Comparison of ENCODE assay signal across 8 cellular contexts in genomic region chr14:68978550-68978911, GRCh38. TPM values are rescaled to one million over a fixed set of nuclear protein-coding genes. Genes with fewer than 3 reads are reported as not detected.
DNase-seq lines count a peak whose midpoint lies in the region; ATAC-seq and TF ChIP-seq lines count a peak whose summit lies in the region.

No MANE protein-coding gene starts in this region.

- H4K8ac ChIP-seq in IMR-90 (ENCODE audit: low read depth in 2 of 2, low read length in 2 of 2) (peak overlapping the region; percentile 93 to 98; a peak in 3 of 4 replicates), mesendoderm (ENCODE audit: low read depth, low read length) (no peak overlapping the region)

- intact Hi-C loops in IMR-90 (cut with micrococcal nuclease): loop anchor here (2.0 to 5.0 kb wide), 2 partner anchors 68 to 116 kb away; no protein-coding TSS in a partner anchor
- intact Hi-C loops in activated B cell treated with CpG ODN at 0.5 μM for 24 hours (cut with micrococcal nuclease): no loop called here

- H3K4me1 Mint-ChIP-seq in activated B cell treated with CpG ODN at 0.5 μM for 24 hours: peaks cover 16% of the 10 kb centered on the region

- H3K9ac ChIP-seq in DND-41 (ENCODE audit: low read depth, low read length) (peak overlapping the region; percentile 90), IMR-90 (ENCODE audit: low read depth, low read length) (peak overlapping the region; percentile 100), duodenal mucosa (ENCODE audit: low read depth in 1 of 2, low read length in 2 of 2) (peak overlapping the region; percentile 76 to 85), mesendoderm (ENCODE audit: low read length) (peak overlapping the region; percentile 95)

- no peak overlapping the region for H2BK20ac ChIP-seq in IMR-90 (ENCODE audit: low read depth, low read length)

- H3K18ac ChIP-seq in IMR-90 (ENCODE audit: low read depth, low read length): peak overlapping the region; percentile 82; the same call in 1 of the 2 replicates
- peak overlapping the region; percentile 97 for H3K18ac ChIP-seq in mesendoderm (ENCODE audit: low read length)

- no peak overlapping the region for H3K27ac Mint-ChIP-seq in activated B cell treated with CpG ODN at 0.5 μM for 24 hours

- H3K4me3 ChIP-seq in DND-41 (ENCODE audit: low read depth in 1 of 2, low read length in 2 of 2) (peak overlapping the region; percentile 70 to 80; a peak in 3 of 4 replicates), IMR-90 (ENCODE audit: insufficient read depth, low read depth, low read length) (peak overlapping the region; percentile 71), duodenal mucosa (ENCODE audit: low read depth in 1 of 2, low read length in 2 of 2) (peak overlapping the region; percentile 77 to 83), mesendoderm (ENCODE audit: low read length) (peak overlapping the region; percentile 88), thymus (ENCODE audit: low read length) (peak overlapping the region; percentile 80)

- TF ChIP-seq RAD21 in IMR-90 (IDR thresholded peaks at IDR 0.05; ENCODE audit: low read length): no peak

- H2BK15ac ChIP-seq in IMR-90 (ENCODE audit: low read depth, low read length) (no peak overlapping the region; the same call in 2 of the 3 replicates), mesendoderm (replicated peaks; ENCODE audit: low read depth) (no peak overlapping the region)

- no TSS peak for BruUV-seq in IMR-90 (replicated peaks; lab: Mats Ljungman, UMichigan)

- H3K23ac ChIP-seq in IMR-90 (ENCODE audit: low read depth, low read length) (peak overlapping the region; percentile 96), mesendoderm (ENCODE audit: low read length) (peak overlapping the region; percentile 68)

- H3K9me1 ChIP-seq in IMR-90 (ENCODE audit: insufficient read depth, low read length): peaks cover 36% of the 10 kb centered on the region

- peak overlapping the region; percentile 100 for H2AK9ac ChIP-seq in IMR-90 (replicated peaks; ENCODE audit: low read depth, low read length, poor library complexity)

- H3K27me3 ChIP-seq in DND-41 (ENCODE audit: insufficient read depth, low read length, poor library complexity) (peaks cover 13% of the 10 kb centered on the region), IMR-90 (ENCODE audit: control insufficient read depth, insufficient read depth, low read length) (no peaks in the 10 kb centered on the region), duodenal mucosa (ENCODE audit: control insufficient read depth in 1 of 2, insufficient read depth in 2 of 2, low read length in 2 of 2) (no peaks in the 10 kb centered on the region), mesendoderm (ENCODE audit: insufficient read depth, low read length, poor library complexity) (no peaks in the 10 kb centered on the region), thymus (ENCODE audit: control insufficient read depth, insufficient read depth) (peaks cover 14% of the 10 kb centered on the region)

- H3K4ac ChIP-seq in IMR-90 (ENCODE audit: low read depth, low read length) (peak overlapping the region; percentile 100), mesendoderm (ENCODE audit: low read depth, low read length) (peak overlapping the region; percentile 98)

- ATAC-seq in DND-41 (ENCODE audit: insufficient read depth, low read depth) (peak; percentile 53), IMR-90 (ENCODE audit: low read depth) (peak; percentile 2), activated B cell treated with CpG ODN at 0.5 μM for 24 hours (ENCODE audit: low read depth) (no peak), HG02884 (IDR thresholded peaks at IDR 0.05; ENCODE audit: unreplicated experiment) (no peak), GM18498 (IDR thresholded peaks at IDR 0.05; ENCODE audit: unreplicated experiment) (no peak)

- H3K4me1 ChIP-seq in DND-41 (ENCODE audit: insufficient read depth, low read length): peaks cover 30% of the 10 kb centered on the region
- H3K4me1 ChIP-seq in IMR-90 (ENCODE audit: control insufficient read depth, insufficient read depth, low read length): peaks cover 50% of the 10 kb centered on the region
- H3K4me1 ChIP-seq in duodenal mucosa (ENCODE audit: control insufficient read depth in 1 of 2, insufficient read depth in 2 of 2, low read length in 2 of 2): peaks cover 22 to 28% of the 10 kb centered on the region in 2 donors
- peaks cover 9% of the 10 kb centered on the region for H3K4me1 ChIP-seq in mesendoderm (ENCODE audit: control insufficient read depth, low read depth, low read length)
- peaks cover 16% of the 10 kb centered on the region for H3K4me1 ChIP-seq in thymus (ENCODE audit: control insufficient read depth, insufficient read depth, low read length)

- H2AFZ ChIP-seq in DND-41 (ENCODE audit: low read depth, low read length) (peak overlapping the region; percentile 63), IMR-90 (replicated peaks; ENCODE audit: low read length, poor library complexity) (peak overlapping the region; percentile 60)

- no peaks in the 10 kb centered on the region for H3K9me3 ChIP-seq in DND-41 (ENCODE audit: insufficient read depth, low read length, severe bottlenecking)
- H3K9me3 ChIP-seq in IMR-90 (ENCODE audit: control insufficient read depth, insufficient read depth, low read length): no peaks in the 10 kb centered on the region
- H3K9me3 ChIP-seq in duodenal mucosa (ENCODE audit: control insufficient read depth in 1 of 2, low read length in 2 of 2): no peaks in the 10 kb centered on the region
- no peaks in the 10 kb centered on the region for H3K9me3 ChIP-seq in thymus (ENCODE audit: control insufficient read depth)

- peak overlapping the region; percentile 76 for H3K4me2 ChIP-seq in DND-41 (ENCODE audit: insufficient read depth, low read length)
- H3K4me2 ChIP-seq in IMR-90 (ENCODE audit: low read depth, low read length): no peak overlapping the region
- no peak overlapping the region for H3K4me2 ChIP-seq in mesendoderm (ENCODE audit: low read length)

- TF ChIP-seq POLR2A in IMR-90 (IDR thresholded peaks at IDR 0.05; ENCODE audit: low read depth, low read length): peak; percentile 4; the same call in 1 of the 2 replicates

- peak overlapping the region; percentile 65 for H3K4me3 Mint-ChIP-seq in activated B cell treated with CpG ODN at 0.5 μM for 24 hours

- H3K27me3 Mint-ChIP-seq in activated B cell treated with CpG ODN at 0.5 μM for 24 hours: peaks cover 34% of the 10 kb centered on the region

- peak overlapping the region; percentile 98 for H3K56ac ChIP-seq in IMR-90 (ENCODE audit: extremely low read depth, insufficient read depth, low read length)
- peak overlapping the region; percentile 97 for H3K56ac ChIP-seq in mesendoderm (ENCODE audit: low read length)

- H3K27ac ChIP-seq in DND-41 (ENCODE audit: low read length): peak overlapping the region; percentile 82
- peak overlapping the region; percentile 98 for H3K27ac ChIP-seq in IMR-90 (ENCODE audit: insufficient read depth, low read length)
- peak overlapping the region; percentile 92 for H3K27ac ChIP-seq in duodenal mucosa (ENCODE audit: low read depth, low read length)
- peak overlapping the region; percentile 98 for H3K27ac ChIP-seq in mesendoderm (ENCODE audit: low read depth, low read length)
- H3K27ac ChIP-seq in thymus (ENCODE audit: low read depth): peak overlapping the region; percentile 84

- peaks cover 19 to 66% of the 10 kb centered on the region in 2 experiments; a peak in 3 of 4 replicates for H3K79me1 ChIP-seq in IMR-90 (ENCODE audit: low read depth in 1 of 2, low read length in 2 of 2)
- H3K79me1 ChIP-seq in mesendoderm (ENCODE audit: low read length): peaks cover 11% of the 10 kb centered on the region

- TF ChIP-seq CTCF in DND-41 (IDR thresholded peaks at IDR 0.05; ENCODE audit: borderline replicate concordance, extremely low read depth, low read length, poor library complexity, severe bottlenecking): no peak
- TF ChIP-seq CTCF in IMR-90 (conservative IDR thresholded peaks at IDR 0.05; ENCODE audit: low read depth, low read length): no peak
- no peak for TF ChIP-seq CTCF in activated B cell treated with CpG ODN at 0.5 μM for 24 hours (IDR thresholded peaks at IDR 0.05)

- peaks cover 36% of the 10 kb centered on the region for H4K20me1 ChIP-seq in DND-41 (ENCODE audit: insufficient read depth, low read length)
- peaks cover 44% of the 10 kb centered on the region for H4K20me1 ChIP-seq in IMR-90 (ENCODE audit: insufficient read depth, low read length)

- POLR2A ChIA-PET in IMR-90 (lab: Charles Lee; ENCODE audit: unreplicated experiment) (interaction anchor here (0.5 to 3.4 kb wide), 6 partner anchors 33 to 101 kb away, joined by 4 to 11 read pairs (median 7); no protein-coding TSS in a partner anchor), activated B cell treated with CpG ODN at 0.5 μM for 24 hours (lab: Charles Lee) (no interaction called here)

- H3K9me3 Mint-ChIP-seq in activated B cell treated with CpG ODN at 0.5 μM for 24 hours: no peaks in the 10 kb centered on the region

- peaks cover 50% of the 10 kb centered on the region for H3K79me2 ChIP-seq in DND-41 (ENCODE audit: insufficient read depth, low read length)
- peaks cover 49% of the 10 kb centered on the region for H3K79me2 ChIP-seq in mesendoderm (ENCODE audit: control insufficient read depth, insufficient read depth, low read length)

- dilution Hi-C loops in IMR-90 (cut with HindIII; ENCODE audit: low sequenced_read_pairs, unreplicated experiment): no loop called here

- H4K5ac ChIP-seq in IMR-90 (ENCODE audit: low read depth, low read length): peak overlapping the region; percentile 88
- H4K5ac ChIP-seq in mesendoderm (ENCODE audit: low read length): no peak overlapping the region

- peak; percentile 70 for DNase-seq in DND-41
- no peak for DNase-seq in IMR-90
- DNase-seq in activated B cell treated with CpG ODN at 0.5 μM for 24 hours: peak; percentile 22
- DNase-seq in mesendoderm: peak; percentile 69

- peak overlapping the region; percentile 85 for H2AK5ac ChIP-seq in IMR-90 (ENCODE audit: low read depth, low read length)
- H2AK5ac ChIP-seq in mesendoderm (ENCODE audit: low read length): no peak overlapping the region

- in situ Hi-C loops in IMR-90 (cut with MboI; ENCODE audit: low sequenced_read_pairs): no loop called here

- H4K91ac ChIP-seq in IMR-90 (ENCODE audit: insufficient read depth, low read depth, low read length): peak overlapping the region; percentile 99

- peak overlapping the region; percentile 100 for H3K14ac ChIP-seq in IMR-90 (replicated peaks; ENCODE audit: low read depth, low read length)

- 0% methylated on average over 9 of the region's 40 CpGs; no CpG with 5 or more reads in 1 of the 2 experiments for WGBS in IMR-90 (ENCODE audit: extremely low coverage in 2 of 2, insufficient read length in 1 of 2), 2 experiments
- no CpG with 5 or more reads among the region's 40 CpGs for WGBS in mesendoderm (ENCODE audit: extremely low coverage, insufficient coverage, low lambda C conversion rate)
- WGBS in thymus: under 1% methylated on average over 40 of the region's 40 CpGs

- no peaks in the 10 kb centered on the region for H3K36me3 Mint-ChIP-seq in activated B cell treated with CpG ODN at 0.5 μM for 24 hours (ENCODE audit: low read depth)

- CTCF ChIA-PET in IMR-90 (lab: Yijun Ruan, JAX) (interaction anchor here (1.0 kb wide), 1 partner anchor 66 kb away, joined by 3 read pairs; no protein-coding TSS in a partner anchor), activated B cell treated with CpG ODN at 0.5 μM for 24 hours (lab: Charles Lee) (no interaction called here)

- H3K36me3 ChIP-seq in DND-41 (ENCODE audit: insufficient read depth, low read length) (peaks cover 33% of the 10 kb centered on the region), IMR-90 (ENCODE audit: control insufficient read depth, insufficient read depth, low read length) (peaks cover 32% of the 10 kb centered on the region), duodenal mucosa (ENCODE audit: control insufficient read depth in 1 of 2, insufficient read depth in 2 of 2, low read length in 2 of 2) (peaks cover 3 to 6% of the 10 kb centered on the region in 2 donors), mesendoderm (ENCODE audit: control insufficient read depth, insufficient read depth, low read length) (peaks cover 5% of the 10 kb centered on the region), thymus (ENCODE audit: control insufficient read depth, insufficient read depth) (peaks cover 9% of the 10 kb centered on the region)

- H2BK5ac ChIP-seq in IMR-90 (ENCODE audit: low read depth, low read length, poor library complexity, severe bottlenecking): peak overlapping the region; percentile 98
- peak overlapping the region; percentile 95 for H2BK5ac ChIP-seq in mesendoderm (ENCODE audit: low read length)

- H2BK120ac ChIP-seq in IMR-90 (ENCODE audit: low read depth, low read length) (peak overlapping the region; percentile 91; the same call in 1 of the 2 replicates), mesendoderm (ENCODE audit: low read depth, low read length) (peak overlapping the region; percentile 82)

RNA-seq across cellular contexts. Expression of gene ACTN1, which starts 0.6 kb away (rescaled TPM):
- total RNA-seq in IMR-90 (2012; rRNA removed) (648 and 684 TPM in 2 replicates), activated B cell treated with CpG ODN at 0.5 μM for 24 hours (0.22 and 0.29 TPM in 2 replicates)
- polyA plus RNA-seq in IMR-90 (2012; rRNA removed) (766 and 895 TPM in 2 replicates), thymus (59.3 TPM)
- 676 and 750 TPM in 2 replicates for polyA plus RNA-seq in IMR-90 (2012; cell fraction: cytosol; rRNA removed)
- 1,803 and 1,926 TPM in 2 replicates for polyA plus RNA-seq in IMR-90 (2012; cell fraction: nucleus; rRNA removed; ENCODE audit: low replicate concordance)
- 242 TPM for polyA plus RNA-seq in mesendoderm (2013, experiment 1 of 2)
- polyA plus RNA-seq in mesendoderm (2013, experiment 2 of 2): 251 TPM

Comparison
In these comparisons a context has a peak if more than half of its experiments do, and no peak if none do; other contexts are left out.
1. ATAC-seq: peak in DND-41 (single experiment) and IMR-90 (single experiment); none in activated B cell treated with CpG ODN at 0.5 μM for 24 hours (single experiment), HG02884 (single experiment) and GM18498 (single experiment).
2. RNA of gene ACTN1, which starts 0.6 kb away (total RNA-seq): 648 to 684 TPM in IMR-90; 0.22 to 0.29 TPM in activated B cell treated with CpG ODN at 0.5 μM for 24 hours; every median in the first group is over 100 times any median in the second.
3. Peak in every context shown above with its lines, with median percentiles within 50 percentile points of each other: H3K27ac ChIP-seq, H3K4me3 ChIP-seq and H3K9ac ChIP-seq.